In genomic region chr3:12508316-12508715, GRCh38 we compare ENCODE assay signal across 11 cellular contexts. TPM values are rescaled to one million over a fixed set of nuclear protein-coding genes. Genes with fewer than 3 reads are reported as not detected.
A peak's percentile ranks its signal among the peaks of the same experiment; 100 is the strongest.
DNase-seq lines count a peak whose midpoint lies in the region; ATAC-seq and TF ChIP-seq lines count a peak whose summit lies in the region.
"Had no signal": no experiment of that assay in that cellular context is flagged by ENCODE, and none has a peak within 500 bp of the region (broad histone marks: within the 10 kb centered on the region; RNA-seq: fewer than 3 reads in every experiment).

No MANE protein-coding gene starts in this region.

- DNase-seq in GM04504 (ENCODE audit: low read depth) = peak; percentile 96
- DNase-seq in amniotic stem cell (lab: John Stamatoyannopoulos, UW) = peak; percentile 74
- no peak for DNase-seq in Right ventricle myocardium superior
- peak; percentile 100 for DNase-seq in skeletal muscle cell (ENCODE audit: low read depth)
- no peak for DNase-seq in colonic mucosa
- no peak for DNase-seq in T-cell
- DNase-seq in OCI-M1 (lab: John Stamatoyannopoulos, UW) = no peak
- DNase-seq: activated CD4-positive, CD25-positive, alpha-beta regulatory T cell treated with anti-CD3 and anti-CD28 coated beads, Interleukin-2, amount 50 U/mL, for 72 hours; NCI-H526 had no signal

- no peak overlapping the region for H3K9ac ChIP-seq in colonic mucosa (ENCODE audit: low read depth in 2 of 2, low read length in 2 of 2)

- H3K4me1 Mint-ChIP-seq in T-cell = no peaks in the 10 kb centered on the region
- H3K4me1 Mint-ChIP-seq: stimulated activated effector memory CD8-positive, alpha-beta T cell treated with anti-CD3 and anti-CD28 coated beads, Interleukin-12 subunit alpha, Interleukin-12 subunit beta, amount 100 ng/mL, for 72 hours had no signal

- POLR2A ChIA-PET in T-cell (lab: Charles Lee) = no interaction called here

- peaks cover 42% of the 10 kb centered on the region for H3K36me3 Mint-ChIP-seq in T-cell

- no peaks in the 10 kb centered on the region for H3K9me3 ChIP-seq in colonic mucosa

- CTCF ChIA-PET in T-cell (lab: Charles Lee) = no interaction called here

- no peaks in the 10 kb centered on the region for H3K4me1 ChIP-seq in colonic mucosa

- peak; percentile 34 for ATAC-seq in Right ventricle myocardium superior (ENCODE audit: poor library complexity)
- ATAC-seq in HG03196 (IDR thresholded peaks at IDR 0.05; ENCODE audit: unreplicated experiment) = no peak
- ATAC-seq in T-cell (replicated peaks in 1 of 4) = no peak
- ATAC-seq: stimulated activated effector memory CD8-positive, alpha-beta T cell treated with anti-CD3 and anti-CD28 coated beads, Interleukin-12 subunit alpha, Interleukin-12 subunit beta, amount 100 ng/mL, for 72 hours had no signal

- no peaks in the 10 kb centered on the region for H3K27me3 Mint-ChIP-seq in T-cell

- H3K4me3 ChIP-seq in skeletal muscle cell (ENCODE audit: low read depth, low read length) (peak overlapping the region; percentile 17), colonic mucosa (no peak overlapping the region)

- H3K4me3 Mint-ChIP-seq in T-cell = no peak overlapping the region
- H3K4me3 Mint-ChIP-seq: stimulated activated effector memory CD8-positive, alpha-beta T cell treated with anti-CD3 and anti-CD28 coated beads, Interleukin-12 subunit alpha, Interleukin-12 subunit beta, amount 100 ng/mL, for 72 hours had no signal

- H3K36me3 ChIP-seq in colonic mucosa = no peaks in the 10 kb centered on the region

- H3K27ac Mint-ChIP-seq in T-cell = no peak overlapping the region
- H3K27ac Mint-ChIP-seq: stimulated activated effector memory CD8-positive, alpha-beta T cell treated with anti-CD3 and anti-CD28 coated beads, Interleukin-12 subunit alpha, Interleukin-12 subunit beta, amount 100 ng/mL, for 72 hours had no signal

- intact Hi-C loops in Right ventricle myocardium superior (cut with DNase I) (no loop called here), colonic mucosa (cut with DNase I) (no loop called here)

- no peaks in the 10 kb centered on the region for H3K9me3 Mint-ChIP-seq in T-cell
- H3K9me3 Mint-ChIP-seq: stimulated activated effector memory CD8-positive, alpha-beta T cell treated with anti-CD3 and anti-CD28 coated beads, Interleukin-12 subunit alpha, Interleukin-12 subunit beta, amount 100 ng/mL, for 72 hours had no signal

- no peak overlapping the region for H3K27ac ChIP-seq in colonic mucosa

- no peak for TF ChIP-seq CTCF in colonic mucosa (IDR thresholded peaks at IDR 0.05)

- H3K27me3 ChIP-seq in colonic mucosa = no peaks in the 10 kb centered on the region

RNA-seq across cellular contexts. Expression of gene TSEN2, which starts 24.0 kb away (rescaled TPM):
- 24.6 TPM for total RNA-seq in Right ventricle myocardium superior
- 10 to 100 TPM; 13.7 to 21.1 TPM for total RNA-seq in colonic mucosa
- 10 to 100 TPM; 11.7 to 20.9 (median 18.2) TPM for total RNA-seq in T-cell

RNA-seq across cellular contexts. Expression of gene MKRN2OS, which starts 37.0 kb away (rescaled TPM):
- total RNA-seq in Right ventricle myocardium superior = not detected
- total RNA-seq in colonic mucosa = 1 to 10 TPM; 6.1 to 6.5 TPM
- total RNA-seq in T-cell = not detected

RNA-seq across cellular contexts. Expression of gene MKRN2, which starts 48.6 kb away (rescaled TPM):
- total RNA-seq in Right ventricle myocardium superior (27.7 TPM), colonic mucosa (10 to 100 TPM; 20.9 to 21.2 TPM), T-cell (10 to 100 TPM; 22.2 to 31.7 (median 27.5) TPM)

Comparison
In these comparisons a context has a peak if more than half of its experiments do, and no peak if none do; other contexts are left out.
1. DNase-seq: peak in GM04504 (single experiment), amniotic stem cell (single experiment) and skeletal muscle cell (single experiment); none in Right ventricle myocardium superior (single experiment), colonic mucosa (single experiment), T-cell (0 of 34) and OCI-M1 (single experiment).